In the genomic region with DNA sequence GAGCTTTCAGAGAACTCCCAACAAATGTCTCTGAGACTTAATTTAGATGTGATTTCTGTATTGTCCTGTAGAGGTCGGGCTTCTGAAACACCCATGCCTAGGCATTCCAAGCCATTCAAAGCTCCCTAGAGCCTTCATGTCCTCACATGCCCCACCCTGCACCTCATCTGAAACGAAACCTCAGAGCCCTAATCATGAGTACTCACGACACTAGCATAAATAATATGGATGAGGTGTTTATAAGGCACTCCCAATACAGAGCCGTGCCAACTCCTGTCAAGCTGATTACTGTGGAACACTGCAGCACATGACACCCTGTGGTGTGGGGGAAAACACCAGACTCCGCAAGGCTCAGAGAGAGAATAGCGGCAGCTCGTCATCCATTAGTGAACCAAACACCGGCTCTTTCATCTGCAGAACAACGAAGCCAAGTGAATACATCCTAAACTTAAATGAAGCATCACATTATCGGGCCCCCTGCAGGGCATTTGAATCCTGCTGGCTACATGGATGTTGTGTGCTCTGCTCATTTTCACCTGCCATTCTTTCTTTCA, we compare ENCODE assay signal across 8 cellular contexts.
DNase-seq lines count a peak whose midpoint lies in the region; ATAC-seq and TF ChIP-seq lines count a peak whose summit lies in the region.

No MANE protein-coding gene starts in this region.

- no peak overlapping the region for H3K4me3 Mint-ChIP-seq in immature natural killer cell

- H3K4me3 ChIP-seq in AG10803 (ENCODE audit: low read length), result no peak overlapping the region

- peak; percentile 77 for DNase-seq in AG10803 (ENCODE audit: low read depth)
- DNase-seq in NCI-H2171 (lab: John Stamatoyannopoulos, UW), result peak; percentile 89
- peak; percentile 86 for DNase-seq in astrocyte of the hippocampus (ENCODE audit: low read depth, low spot score)
- DNase-seq in immature natural killer cell, result peak in 2 of 3 donors; percentile 2 to 4
- DNase-seq in superior temporal gyrus (ENCODE audit: extremely low spot score), result peak; percentile 73

- peaks cover 1 to 13% (median 4%) of the 10 kb centered on the region in 3 donors for H3K27me3 Mint-ChIP-seq in immature natural killer cell (ENCODE audit: low read depth in 3 of 3)

- no peak overlapping the region for H3K27ac Mint-ChIP-seq in immature natural killer cell

- H3K9me3 Mint-ChIP-seq in immature natural killer cell, result no peaks in the 10 kb centered on the region

- no peaks in the 10 kb centered on the region for H3K36me3 Mint-ChIP-seq in immature natural killer cell

- TF ChIP-seq CTCF in AG10803 (conservative IDR thresholded peaks at IDR 0.05; ENCODE audit: low read length), result peak; percentile 62

- ATAC-seq in GM18498 (IDR thresholded peaks at IDR 0.05; ENCODE audit: unreplicated experiment) (peak; percentile 76), HG03108 (IDR thresholded peaks at IDR 0.05; ENCODE audit: unreplicated experiment) (peak; percentile 73), HG03039 (IDR thresholded peaks at IDR 0.05; ENCODE audit: unreplicated experiment) (no peak)

- H3K4me1 Mint-ChIP-seq in immature natural killer cell, result no peaks in the 10 kb centered on the region

Comparison
In these comparisons a context has a peak if more than half of its experiments do, and no peak if none do; other contexts are left out.
1. DNase-seq: peak in every context shown above with its lines; median percentile 89 in NCI-H2171; 86 in astrocyte of the hippocampus; 77 in AG10803; 73 in superior temporal gyrus; 3 in immature natural killer cell.